27 cellular contexts compared by ENCODE assay signal in the genomic region with DNA sequence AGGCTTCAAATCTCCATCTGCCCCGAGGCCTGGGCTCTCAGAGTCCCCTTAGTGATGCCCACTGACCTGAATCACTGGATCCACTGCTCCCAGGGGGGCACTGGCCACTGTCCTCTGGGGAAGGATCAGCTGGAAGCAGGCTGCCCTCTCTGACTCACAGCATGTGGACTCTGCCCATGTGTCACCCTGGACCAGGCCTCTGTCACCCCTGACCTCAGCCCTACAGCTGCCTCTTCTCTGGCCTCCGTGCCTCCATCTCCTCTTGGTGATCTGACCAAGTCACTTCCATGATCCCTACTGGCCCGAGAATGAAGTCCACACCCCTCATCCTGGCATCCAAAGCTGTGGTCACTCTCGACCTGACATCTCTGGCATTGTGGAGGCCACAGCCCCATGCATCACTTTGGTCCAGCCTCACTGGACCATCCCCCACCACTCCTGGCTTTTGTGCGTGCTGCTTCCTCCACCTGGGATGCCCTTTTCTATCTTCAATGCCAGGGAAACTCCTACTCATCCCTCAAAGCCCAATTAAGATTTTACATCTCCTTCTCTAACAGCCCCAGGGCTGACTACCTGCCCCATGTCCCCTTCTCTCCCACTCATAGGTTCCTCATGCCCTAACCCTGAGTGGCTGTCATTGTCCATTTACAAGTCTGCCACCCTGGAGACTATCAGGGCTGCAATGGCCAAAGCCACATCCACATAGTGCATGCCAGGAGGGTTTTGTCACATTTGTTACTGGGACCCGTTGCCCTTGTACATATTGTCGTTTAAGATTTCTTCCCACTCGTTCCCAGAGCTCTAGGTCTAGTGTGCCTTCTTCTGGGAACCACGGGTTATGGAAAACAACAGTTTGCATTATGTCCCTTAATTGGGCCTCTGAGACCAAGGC.
"Had no signal": no experiment of that assay in that cellular context is flagged by ENCODE, and none has a peak within 500 bp of the region (broad histone marks: within the 10 kb centered on the region; RNA-seq: fewer than 3 reads in every experiment).

No MANE protein-coding gene starts in this region.

- H3K36me3 Mint-ChIP-seq: activated naive CD8-positive, alpha-beta T cell; mesothelial cell of epicardium; T-cell had no signal

- FAIRE-seq: bronchial epithelial cell, endometrium had no signal

- H3K9me3 Mint-ChIP-seq: activated CD4-positive, alpha-beta T cell treated with anti-CD3 and anti-CD28 coated beads, Interleukin-2, amount 10 ng/mL, durations not matched to agents 24 days and 14 days; activated T-cell treated with anti-CD3 and anti-CD28 coated beads, Interleukin-2, amount 50 U/mL, for 4 hours; activated T-helper 2 cell treated with anti-CD3 and anti-CD28 coated beads, Interferon-gamma antibody, Interleukin-2, Interleukin-4, amounts not matched to agents 10 μg/mL and 5 μg/mL and 100 μg/mL, durations not matched to agents 14 hours and 24 hours and 36 hours; mesothelial cell of epicardium; T-helper 2 cell treated with Interferon-gamma antibody and Interleukin-4, amounts not matched to agents 5 μg/mL and 100 μg/mL, for 36 hours had no signal

- H3K4me1 Mint-ChIP-seq: activated CD4-positive, alpha-beta T cell treated with anti-CD3 and anti-CD28 coated beads, Interleukin-2, amount 10 ng/mL, durations not matched to agents 24 days and 14 days; mesothelial cell of epicardium had no signal

- H3K9me3 ChIP-seq: testis had no signal

- H3K36me3 ChIP-seq: heart right ventricle, spleen had no signal

- H3K27ac Mint-ChIP-seq: activated CD4-positive, alpha-beta T cell treated with anti-CD3 and anti-CD28 coated beads, Interleukin-2, amount 10 ng/mL, durations not matched to agents 24 days and 14 days; activated naive CD8-positive, alpha-beta T cell; activated T-helper 2 cell treated with anti-CD3 and anti-CD28 coated beads, Interferon-gamma antibody, Interleukin-2, Interleukin-4, amounts not matched to agents 10 μg/mL and 5 μg/mL and 100 μg/mL, durations not matched to agents 14 hours and 24 hours and 36 hours; mesothelial cell of epicardium; nephron progenitor cell; T-cell; T-helper 2 cell treated with Interferon-gamma antibody and Interleukin-4, amounts not matched to agents 5 μg/mL and 100 μg/mL, for 36 hours had no signal

- DNase-seq: activated CD4-positive, alpha-beta T cell treated with anti-CD3 and anti-CD28 coated beads, Interleukin-2, amount 10 ng/mL, durations not matched to agents 24 days and 14 days; activated CD8-positive, alpha-beta memory T cell treated with anti-CD3 and anti-CD28 coated beads, Interleukin-2, amount 50 U/mL, for 48 hours; activated naive CD4-positive, alpha-beta T cell; activated T-cell treated with anti-CD3 and anti-CD28 coated beads, Interleukin-2, amount 50 U/mL, for 4 hours; amniotic stem cell; foreskin fibroblast; heart right ventricle; nephron progenitor cell; nucleus accumbens; posterior cingulate gyrus; spleen; stimulated activated CD4-positive, alpha-beta T cell treated with anti-CD3 and anti-CD28 coated beads, Interleukin-4, amount 100 ng/mL, for 1 hour; stimulated activated naive CD4-positive, alpha-beta T cell; T-cell; testis; trophoblast cell had no signal

- ATAC-seq: activated CD4-positive, CD25-positive, alpha-beta regulatory T cell treated with anti-CD3 and anti-CD28 coated beads, Interleukin-2, amount 50 U/mL, for 24 hours; activated T-cell treated with anti-CD3 and anti-CD28 coated beads, Interleukin-2, amount 50 U/mL, for 4 hours; heart right ventricle; left lobe of liver; T-cell had no signal

- H3K4me1 ChIP-seq: heart right ventricle, spleen, testis had no signal

- H3K27ac ChIP-seq: coronary artery, heart right ventricle, SK-N-MC, spleen, testis, VCaP had no signal

- H3K27me3 Mint-ChIP-seq: activated CD4-positive, alpha-beta T cell treated with anti-CD3 and anti-CD28 coated beads, Interleukin-2, amount 10 ng/mL, durations not matched to agents 24 days and 14 days had no signal

- H3K4me3 ChIP-seq: coronary artery, heart right ventricle, SK-N-MC, spleen, testis had no signal

- H3K4me3 Mint-ChIP-seq: activated CD4-positive, alpha-beta T cell treated with anti-CD3 and anti-CD28 coated beads, Interleukin-2, amount 10 ng/mL, durations not matched to agents 24 days and 14 days; activated naive CD8-positive, alpha-beta T cell; activated T-cell treated with anti-CD3 and anti-CD28 coated beads, Interleukin-2, amount 50 U/mL, for 4 hours; mesothelial cell of epicardium; nephron progenitor cell; T-cell; T-helper 2 cell treated with Interferon-gamma antibody and Interleukin-4, amounts not matched to agents 5 μg/mL and 100 μg/mL, for 36 hours had no signal

- H3K27me3 ChIP-seq: testis had no signal
